In genomic region chr10:105545101-105545500, GRCh38 we compare ENCODE assay signal across 31 cellular contexts.
"Had no signal": no experiment of that assay in that cellular context is flagged by ENCODE, and none has a peak within 500 bp of the region (broad histone marks: within the 10 kb centered on the region; RNA-seq: fewer than 3 reads in every experiment).

No MANE protein-coding gene starts in this region.

- H3K36me3 ChIP-seq: brain microvascular endothelial cell, breast epithelium, cardiac muscle cell had no signal

- H3K27ac ChIP-seq: body of pancreas, brain microvascular endothelial cell, breast epithelium, cardiac muscle cell, VCaP had no signal

- H3K4me1 ChIP-seq: body of pancreas, breast epithelium had no signal

- FAIRE-seq: astrocyte, TTC549 had no signal

- DNase-seq: activated B cell treated with CpG ODN at 0.5 μM for 24 hours; activated CD4-positive, alpha-beta memory T cell treated with anti-CD3 and anti-CD28 coated beads for 36 hours; activated CD4-positive, alpha-beta T cell treated with anti-CD3 and anti-CD28 coated beads for 4 hours; activated CD4-positive, alpha-beta T cell treated with anti-CD3 and anti-CD28 coated beads, Interleukin-2, amount 10 ng/mL, durations not matched to agents 24 days and 14 days; activated CD4-positive, alpha-beta T cell treated with anti-CD3 and anti-CD28 coated beads, Interleukin-2, amount 50 U/mL, for 1 hour; activated CD4-positive, alpha-beta T cell treated with anti-CD3 and anti-CD28 coated beads, Interleukin-2, amount 50 U/mL, for 4 hours; activated CD4-positive, CD25-positive, alpha-beta regulatory T cell treated with anti-CD3 and anti-CD28 coated beads, Interleukin-2, amount 50 U/mL, for 72 hours; activated CD8-positive, alpha-beta memory T cell treated with anti-CD3 and anti-CD28 coated beads, Interleukin-2, amount 50 U/mL, for 4 hours; activated CD8-positive, alpha-beta T cell treated with anti-CD3 and anti-CD28 coated beads for 36 hours; activated effector memory CD4-positive, alpha-beta T cell treated with Interleukin-2 at 50 U/mL for 16 hours; activated gamma-delta T cell; activated naive CD4-positive, alpha-beta T cell treated with anti-CD3 and anti-CD28 coated beads, Interleukin-2, amount 10 ng/mL, durations not matched to agents 7 days and 5 days; activated naive CD4-positive, alpha-beta T cell treated with Interleukin-2 at 50 U/mL for 16 hours; activated naive CD8-positive, alpha-beta T cell treated with anti-CD3 and anti-CD28 coated beads, Interleukin-2, amount 10 ng/mL, durations not matched to agents 7 days and 5 days; activated naive CD8-positive, alpha-beta T cell treated with anti-CD3 and anti-CD28 coated beads, Interleukin-2, amount 50 U/mL, for 24 hours; activated T-cell treated with anti-CD3 and anti-CD28 coated beads, Interleukin-2, amount 50 U/mL, for 24 hours; activated T-cell treated with anti-CD3 and anti-CD28 coated beads, Interleukin-2, amount 50 U/mL, for 48 hours; amniotic stem cell; aorta; body of pancreas; brain microvascular endothelial cell; caudate nucleus; cerebellar nuclear complex; T-helper 1 cell; T-helper 2 cell; T-helper 9 cell had no signal

- H3K4me3 ChIP-seq: body of pancreas, breast epithelium, cardiac muscle cell had no signal

- H3K27me3 ChIP-seq: body of pancreas, brain microvascular endothelial cell, breast epithelium, cardiac muscle cell had no signal

- H3K9me3 ChIP-seq: body of pancreas, breast epithelium had no signal

- ATAC-seq: activated CD8-positive, alpha-beta T cell treated with anti-CD3 and anti-CD28 coated beads for 36 hours; activated naive CD8-positive, alpha-beta T cell treated with anti-CD3 and anti-CD28 coated beads, Interleukin-2, amount 50 U/mL, for 24 hours; body of pancreas had no signal
